Comparison of ENCODE assay signal across 20 cellular contexts in genomic region chr19:46610413-46610775, GRCh38. TPM values are rescaled to one million over a fixed set of nuclear protein-coding genes. Genes with fewer than 3 reads are reported as not detected.
DNase-seq lines count a peak whose midpoint lies in the region; ATAC-seq and TF ChIP-seq lines count a peak whose summit lies in the region.
"Had no signal": no experiment of that assay in that cellular context is flagged by ENCODE, and none has a peak within 500 bp of the region (broad histone marks: within the 10 kb centered on the region; RNA-seq: fewer than 3 reads in every experiment).

No MANE protein-coding gene starts in this region.

- H3K36me3 Mint-ChIP-seq in activated naive CD4-positive, alpha-beta T cell treated with anti-CD3 and anti-CD28 coated beads, Interleukin-2, amount 10 ng/mL, durations not matched to agents 7 days and 5 days, result peaks cover 54% of the 10 kb centered on the region
- peaks cover 18% of the 10 kb centered on the region for H3K36me3 Mint-ChIP-seq in Calu3 (ENCODE audit: insufficient read depth, unreplicated experiment)
- peaks cover 53% of the 10 kb centered on the region for H3K36me3 Mint-ChIP-seq in activated naive CD8-positive, alpha-beta T cell treated with anti-CD3 and anti-CD28 coated beads, Interleukin-2, amount 50 U/mL, for 24 hours (ENCODE audit: low read depth)
- H3K36me3 Mint-ChIP-seq in stimulated activated effector memory CD8-positive, alpha-beta T cell treated with anti-CD3 and anti-CD28 coated beads, Interleukin-12 subunit alpha, Interleukin-12 subunit beta, amount 100 ng/mL, for 72 hours, result peaks cover 72% of the 10 kb centered on the region
- peaks cover 55 to 69% of the 10 kb centered on the region in 2 donors for H3K36me3 Mint-ChIP-seq in stimulated activated naive B cell treated with anti-CD40 and anti-IgM and Interleukin-4, amounts not matched to agents 10 μg/mL and 1 μg/mL and 100 μg/mL, for 72 hours
- peaks cover 22% of the 10 kb centered on the region for H3K36me3 Mint-ChIP-seq in natural killer cell

- H3K4me1 Mint-ChIP-seq in activated naive CD4-positive, alpha-beta T cell treated with anti-CD3 and anti-CD28 coated beads, Interleukin-2, amount 10 ng/mL, durations not matched to agents 7 days and 5 days, result peaks cover 72% of the 10 kb centered on the region
- H3K4me1 Mint-ChIP-seq in Calu3 (ENCODE audit: low read depth, unreplicated experiment) (no peaks in the 10 kb centered on the region), natural killer cell (peaks cover 32 to 37% of the 10 kb centered on the region in 2 donors)
- H3K4me1 Mint-ChIP-seq in activated naive CD8-positive, alpha-beta T cell treated with anti-CD3 and anti-CD28 coated beads, Interleukin-2, amount 50 U/mL, for 24 hours, result peaks cover 74% of the 10 kb centered on the region
- peaks cover 62% of the 10 kb centered on the region for H3K4me1 Mint-ChIP-seq in stimulated activated effector memory CD8-positive, alpha-beta T cell treated with anti-CD3 and anti-CD28 coated beads, Interleukin-12 subunit alpha, Interleukin-12 subunit beta, amount 100 ng/mL, for 72 hours
- peaks cover 47 to 49% of the 10 kb centered on the region in 2 donors for H3K4me1 Mint-ChIP-seq in stimulated activated naive B cell treated with anti-CD40 and anti-IgM and Interleukin-4, amounts not matched to agents 10 μg/mL and 1 μg/mL and 100 μg/mL, for 72 hours

- TF ChIP-seq CTCF in Calu3 (IDR thresholded peaks at IDR 0.05; ENCODE audit: unreplicated experiment) (no peak), natural killer cell (IDR thresholded peaks at IDR 0.05) (no peak)

- no TSS peak for BruUV-seq in Calu3 (replicated peaks; lab: Mats Ljungman, UMichigan)

- DNase-seq in activated naive CD4-positive, alpha-beta T cell treated with anti-CD3 and anti-CD28 coated beads, Interleukin-2, amount 10 ng/mL, durations not matched to agents 7 days and 5 days, result no peak
- DNase-seq in activated naive CD4-positive, alpha-beta T cell treated with Interleukin-2 at 50 U/mL for 16 hours, result no peak
- DNase-seq in Calu3 (no peak), natural killer cell (no peak), NCI-H2029 treated with DMSO at 0.1 percent for 48 hours (lab: John Stamatoyannopoulos, UW) (no peak)
- no peak for DNase-seq in activated naive CD8-positive, alpha-beta T cell treated with anti-CD3 and anti-CD28 coated beads, Interleukin-2, amount 50 U/mL, for 24 hours
- DNase-seq in stimulated activated effector memory CD8-positive, alpha-beta T cell treated with anti-CD3 and anti-CD28 coated beads, Interleukin-12 subunit alpha, Interleukin-12 subunit beta, amount 100 ng/mL, for 72 hours (ENCODE audit: low spot score in 2 of 2), result no peak
- no peak for DNase-seq in stimulated activated naive B cell treated with anti-CD40 and anti-IgM and Interleukin-4, amounts not matched to agents 10 μg/mL and 1 μg/mL and 100 μg/mL, for 72 hours
- DNase-seq: AML-193, anterior cingulate cortex, colonic mucosa, foreskin fibroblast, Kasumi-1, NCI-H1105, NCI-H2171 treated with DMSO at 0.1 percent for 48 hours, NCI-H774, retina had no signal

- ATAC-seq in activated naive CD8-positive, alpha-beta T cell treated with anti-CD3 and anti-CD28 coated beads, Interleukin-2, amount 50 U/mL, for 24 hours, result no peak
- no peak for ATAC-seq in stimulated activated effector memory CD8-positive, alpha-beta T cell treated with anti-CD3 and anti-CD28 coated beads, Interleukin-12 subunit alpha, Interleukin-12 subunit beta, amount 100 ng/mL, for 72 hours
- ATAC-seq in stimulated activated naive B cell treated with anti-CD40 and anti-IgM and Interleukin-4, amounts not matched to agents 10 μg/mL and 1 μg/mL and 100 μg/mL, for 72 hours (replicated peaks), result no peak
- ATAC-seq in natural killer cell, result no peak
- ATAC-seq: WTC11 had no signal

- H3K9me3 Mint-ChIP-seq in activated naive CD4-positive, alpha-beta T cell treated with anti-CD3 and anti-CD28 coated beads, Interleukin-2, amount 10 ng/mL, durations not matched to agents 7 days and 5 days, result no peaks in the 10 kb centered on the region
- H3K9me3 Mint-ChIP-seq in Calu3 (ENCODE audit: low read depth, unreplicated experiment), result no peaks in the 10 kb centered on the region
- H3K9me3 Mint-ChIP-seq in activated naive CD8-positive, alpha-beta T cell treated with anti-CD3 and anti-CD28 coated beads, Interleukin-2, amount 50 U/mL, for 24 hours, result no peaks in the 10 kb centered on the region
- H3K9me3 Mint-ChIP-seq in stimulated activated effector memory CD8-positive, alpha-beta T cell treated with anti-CD3 and anti-CD28 coated beads, Interleukin-12 subunit alpha, Interleukin-12 subunit beta, amount 100 ng/mL, for 72 hours, result no peaks in the 10 kb centered on the region
- H3K9me3 Mint-ChIP-seq in stimulated activated naive B cell treated with anti-CD40 and anti-IgM and Interleukin-4, amounts not matched to agents 10 μg/mL and 1 μg/mL and 100 μg/mL, for 72 hours, result no peaks in the 10 kb centered on the region
- no peaks in the 10 kb centered on the region for H3K9me3 Mint-ChIP-seq in natural killer cell
- H3K9me3 Mint-ChIP-seq: WTC11 had no signal

- H3K4me3 Mint-ChIP-seq in activated naive CD4-positive, alpha-beta T cell treated with anti-CD3 and anti-CD28 coated beads, Interleukin-2, amount 10 ng/mL, durations not matched to agents 7 days and 5 days, result no peak overlapping the region
- H3K4me3 Mint-ChIP-seq in Calu3 (ENCODE audit: low read depth, unreplicated experiment) (no peak overlapping the region), natural killer cell (no peak overlapping the region)
- no peak overlapping the region for H3K4me3 Mint-ChIP-seq in activated naive CD8-positive, alpha-beta T cell treated with anti-CD3 and anti-CD28 coated beads, Interleukin-2, amount 50 U/mL, for 24 hours
- H3K4me3 Mint-ChIP-seq in stimulated activated effector memory CD8-positive, alpha-beta T cell treated with anti-CD3 and anti-CD28 coated beads, Interleukin-12 subunit alpha, Interleukin-12 subunit beta, amount 100 ng/mL, for 72 hours, result no peak overlapping the region
- H3K4me3 Mint-ChIP-seq in stimulated activated naive B cell treated with anti-CD40 and anti-IgM and Interleukin-4, amounts not matched to agents 10 μg/mL and 1 μg/mL and 100 μg/mL, for 72 hours, result no peak overlapping the region
- H3K4me3 Mint-ChIP-seq: WTC11 had no signal

- H3K27me3 Mint-ChIP-seq in activated naive CD4-positive, alpha-beta T cell treated with anti-CD3 and anti-CD28 coated beads, Interleukin-2, amount 10 ng/mL, durations not matched to agents 7 days and 5 days, result no peaks in the 10 kb centered on the region
- no peaks in the 10 kb centered on the region for H3K27me3 Mint-ChIP-seq in Calu3 (ENCODE audit: unreplicated experiment)
- no peaks in the 10 kb centered on the region for H3K27me3 Mint-ChIP-seq in activated naive CD8-positive, alpha-beta T cell treated with anti-CD3 and anti-CD28 coated beads, Interleukin-2, amount 50 U/mL, for 24 hours
- H3K27me3 Mint-ChIP-seq in stimulated activated naive B cell treated with anti-CD40 and anti-IgM and Interleukin-4, amounts not matched to agents 10 μg/mL and 1 μg/mL and 100 μg/mL, for 72 hours, result no peaks in the 10 kb centered on the region
- H3K27me3 Mint-ChIP-seq in natural killer cell (ENCODE audit: low read depth in 2 of 2), result peaks cover 0 to 2% of the 10 kb centered on the region in 2 donors

- intact Hi-C loops in Calu3 (cut with micrococcal nuclease; ENCODE audit: unreplicated experiment) (no loop called here), natural killer cell (cut with micrococcal nuclease) (no loop called here)

- CTCF ChIA-PET in activated naive CD4-positive, alpha-beta T cell treated with anti-CD3 and anti-CD28 coated beads, Interleukin-2, amount 10 ng/mL, durations not matched to agents 7 days and 5 days (lab: Charles Lee), result interaction anchor here (0.6 to 8.9 kb wide), 4 partner anchors 8 to 600 kb away, joined by 3 to 147 read pairs (median 18); partner anchors contain the start of genes CALM3 and DACT3
- CTCF ChIA-PET in Calu3 (lab: Charles Lee), result no interaction called here

- peak overlapping the region; percentile 92 for H3K27ac Mint-ChIP-seq in activated naive CD4-positive, alpha-beta T cell treated with anti-CD3 and anti-CD28 coated beads, Interleukin-2, amount 10 ng/mL, durations not matched to agents 7 days and 5 days
- H3K27ac Mint-ChIP-seq in Calu3 (ENCODE audit: unreplicated experiment) (peak overlapping the region; percentile 48), natural killer cell (peak overlapping the region in 1 of 2 donors; percentile 78)
- peak overlapping the region; percentile 93 for H3K27ac Mint-ChIP-seq in activated naive CD8-positive, alpha-beta T cell treated with anti-CD3 and anti-CD28 coated beads, Interleukin-2, amount 50 U/mL, for 24 hours
- H3K27ac Mint-ChIP-seq in stimulated activated effector memory CD8-positive, alpha-beta T cell treated with anti-CD3 and anti-CD28 coated beads, Interleukin-12 subunit alpha, Interleukin-12 subunit beta, amount 100 ng/mL, for 72 hours, result peak overlapping the region; percentile 83
- H3K27ac Mint-ChIP-seq in stimulated activated naive B cell treated with anti-CD40 and anti-IgM and Interleukin-4, amounts not matched to agents 10 μg/mL and 1 μg/mL and 100 μg/mL, for 72 hours, result no peak overlapping the region

RNA-seq across cellular contexts. Expression of gene CALM3, which starts 9.3 kb away (rescaled TPM):
- 182 and 220 TPM in 2 replicates for total RNA-seq in Calu3 (2022)
- total RNA-seq in natural killer cell, result 100 to 1,000 TPM; 218 to 272 (median 235) TPM

RNA-seq across cellular contexts. Expression of gene PTGIR, which starts 14.5 kb away (rescaled TPM):
- not detected in 2 replicates for total RNA-seq in Calu3 (2022)
- total RNA-seq in natural killer cell, result 1 to 10 TPM in 2 of 3 donors, under 1 TPM in 1; 0.75 to 1.4 (median 1.0) TPM

RNA-seq across cellular contexts. Expression of gene GNG8, which starts 25.6 kb away (rescaled TPM):
- total RNA-seq in Calu3 (2022) (not detected in 2 replicates), natural killer cell (not detected)
- total RNA-seq: colonic mucosa, lower leg skin, suprapubic skin, WTC11 had no signal

RNA-seq across cellular contexts. Expression of gene DACT3, which starts 50.6 kb away (rescaled TPM):
- total RNA-seq in Calu3 (2022) (not detected in 2 replicates), natural killer cell (under 1 TPM in 2 of 3 donors, not detected in 1; 0.14 to 0.20 TPM)
